8 cellular contexts compared by ENCODE assay signal in the genomic region with DNA sequence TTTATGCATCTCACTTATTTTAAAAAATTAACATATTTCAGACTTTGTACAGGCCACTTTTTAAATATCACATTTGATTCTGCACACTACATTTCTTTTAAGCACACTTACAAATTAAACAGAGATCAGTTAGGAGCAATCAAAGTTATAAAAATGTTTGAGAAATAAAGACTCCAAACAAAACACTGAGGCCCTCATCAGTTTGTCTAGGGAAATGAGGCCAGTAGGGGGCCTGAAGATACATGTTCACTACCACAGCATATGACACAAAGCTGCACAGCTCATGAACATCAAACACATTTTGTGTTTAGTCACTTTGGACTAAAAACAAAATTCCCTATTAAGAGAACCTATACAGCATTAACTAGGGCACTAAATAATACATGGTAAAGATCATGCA.
A peak's percentile ranks its signal among the peaks of the same experiment; 100 is the strongest.
DNase-seq lines count a peak whose midpoint lies in the region; ATAC-seq, FAIRE-seq and TF ChIP-seq lines count a peak whose summit lies in the region.

No MANE protein-coding gene starts in this region.

- TF ChIP-seq POLR2A in breast epithelium (IDR thresholded peaks at IDR 0.05), result no peak

- H3K36me3 ChIP-seq in breast epithelium, result no peaks in the 10 kb centered on the region
- no peaks in the 10 kb centered on the region for H3K36me3 ChIP-seq in tibial artery

- no peaks in the 10 kb centered on the region for H3K27me3 ChIP-seq in breast epithelium
- no peaks in the 10 kb centered on the region for H3K27me3 ChIP-seq in tibial artery

- H3K4me1 Mint-ChIP-seq in MCF 10A (ENCODE audit: insufficient read depth, unreplicated experiment), result no peaks in the 10 kb centered on the region

- H3K4me3 ChIP-seq in breast epithelium, result no peak overlapping the region
- H3K4me3 ChIP-seq in foreskin fibroblast (ENCODE audit: low read depth in 1 of 2, low read length in 2 of 2), result no peak overlapping the region
- no peak overlapping the region for H3K4me3 ChIP-seq in tibial artery

- no peaks in the 10 kb centered on the region for H3K36me3 Mint-ChIP-seq in MCF 10A (ENCODE audit: insufficient read depth, unreplicated experiment)

- FAIRE-seq in urothelium cell line (lab: Jason Lieb, UNC), result no peak

- DNase-seq in MCF 10A (ENCODE audit: unreplicated experiment) (peak; percentile 53), breast epithelium (ENCODE audit: low spot score in 2 of 2) (no peak), OCI-M1 (lab: John Stamatoyannopoulos, UW) (peak; percentile 43), foreskin fibroblast (peak; percentile 50 to 76), urothelium cell line (ENCODE audit: low spot score) (peak; percentile 15), tibial artery (no peak), KG1 (lab: John Stamatoyannopoulos, UW) (no peak)

- ATAC-seq in GM19324 (IDR thresholded peaks at IDR 0.05; ENCODE audit: low FRiP score, unreplicated experiment), result no peak

- POLR2A ChIA-PET in MCF 10A (lab: Yijun Ruan, JAX), result no interaction called here

- CTCF ChIA-PET in MCF 10A (lab: Yijun Ruan, JAX), result interaction anchor here (0.7 to 1.6 kb wide), 3 partner anchors 41 to 195 kb away, joined by 3 to 4 read pairs (median 3); partner anchors contain the start of gene PDE7B

- peak; percentile 14 for TF ChIP-seq CTCF in MCF 10A (IDR thresholded peaks at IDR 0.05; ENCODE audit: unreplicated experiment)
- TF ChIP-seq CTCF in breast epithelium (IDR thresholded peaks at IDR 0.05), result no peak
- TF ChIP-seq CTCF in foreskin fibroblast (IDR thresholded peaks at IDR 0.05; ENCODE audit: low read depth, low read length), result peak; percentile 61
- TF ChIP-seq CTCF in tibial artery (IDR thresholded peaks at IDR 0.05), result peak in 1 of 2 experiments; percentile 15

- BruUV-seq in MCF 10A (replicated peaks; lab: Mats Ljungman, UMichigan), result no TSS peak

- H3K27ac Mint-ChIP-seq in MCF 10A (ENCODE audit: low read depth, unreplicated experiment), result no peak overlapping the region

- H3K9me3 ChIP-seq in breast epithelium (no peaks in the 10 kb centered on the region), tibial artery (no peaks in the 10 kb centered on the region)

- H3K9me3 Mint-ChIP-seq in MCF 10A (ENCODE audit: unreplicated experiment), result no peaks in the 10 kb centered on the region

- H3K27ac ChIP-seq in breast epithelium, result no peak overlapping the region
- H3K27ac ChIP-seq in tibial artery, result no peak overlapping the region

- H3K4me1 ChIP-seq in breast epithelium (no peaks in the 10 kb centered on the region), tibial artery (peaks cover 0 to 21% (median 5%) of the 10 kb centered on the region in 4 donors)

- intact Hi-C loops in MCF 10A (cut with micrococcal nuclease), result loop anchor here (1.0 to 5.0 kb wide), 2 partner anchors 170 to 194 kb away; no protein-coding TSS in a partner anchor
- intact Hi-C loops in breast epithelium (cut with DNase I; ENCODE audit: low total_unique reads), result no loop called here
- intact Hi-C loops in tibial artery (cut with DNase I; ENCODE audit: low total_unique reads), result no loop called here

- no peak overlapping the region for H3K4me3 Mint-ChIP-seq in MCF 10A (ENCODE audit: unreplicated experiment)

- no peaks in the 10 kb centered on the region for H3K27me3 Mint-ChIP-seq in MCF 10A (ENCODE audit: insufficient read depth, unreplicated experiment)

Comparison
In these comparisons a context has a peak if more than half of its experiments do, and no peak if none do; other contexts are left out.
1. DNase-seq: peak in MCF 10A (single experiment), OCI-M1 (single experiment), foreskin fibroblast (2 of 2) and urothelium cell line (single experiment); none in breast epithelium (0 of 2), tibial artery (0 of 2) and KG1 (single experiment).
2. CTCF ChIP-seq: peak in MCF 10A (single experiment) and foreskin fibroblast (single experiment); none in breast epithelium (0 of 3).